In the genomic region with DNA sequence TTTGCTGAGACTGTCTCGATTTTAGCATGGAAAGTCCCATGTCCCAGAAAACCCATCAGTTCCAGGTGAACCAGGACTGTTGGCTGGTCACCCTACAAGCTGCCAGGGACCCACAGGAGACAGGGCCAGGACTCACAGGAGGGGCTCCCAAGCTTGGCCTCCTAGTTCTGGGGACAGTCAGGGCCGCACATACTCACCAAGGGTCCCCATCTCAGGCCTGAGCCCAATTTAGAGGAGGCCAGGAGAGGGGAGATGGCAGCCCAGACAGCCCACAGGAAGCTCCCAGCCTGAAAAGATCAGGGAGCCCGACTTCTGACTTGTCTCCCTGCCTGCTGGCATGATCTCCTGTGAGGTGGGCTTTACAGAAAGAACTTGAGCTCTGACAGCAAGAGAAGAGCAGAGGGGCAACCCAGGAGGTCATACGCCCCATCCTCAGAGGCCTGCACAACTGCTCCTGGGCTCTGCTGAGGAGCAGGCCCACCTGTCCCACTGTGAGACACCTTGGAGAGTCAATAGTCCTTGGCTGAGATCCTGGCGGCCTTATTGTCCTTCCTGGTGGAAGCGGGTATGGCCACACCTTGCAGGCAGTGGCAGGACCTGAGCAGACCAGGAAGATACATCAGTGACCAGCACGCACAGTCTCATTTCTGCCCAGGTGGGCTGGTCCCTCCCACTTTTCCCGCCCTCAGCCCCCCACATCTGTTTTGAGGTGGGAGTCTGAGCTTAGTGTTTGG, we compare ENCODE assay signal across 33 cellular contexts. TPM values are rescaled to one million over a fixed set of nuclear protein-coding genes. Genes with fewer than 3 reads are reported as not detected.
DNase-seq lines count a peak whose midpoint lies in the region; ATAC-seq and TF ChIP-seq lines count a peak whose summit lies in the region.
"Had no signal": no experiment of that assay in that cellular context is flagged by ENCODE, and none has a peak within 500 bp of the region (broad histone marks: within the 10 kb centered on the region; RNA-seq: fewer than 3 reads in every experiment).

No MANE protein-coding gene starts in this region.

- peak; percentile 44 for DNase-seq in activated CD8-positive, alpha-beta memory T cell treated with anti-CD3 and anti-CD28 coated beads for 24 hours
- DNase-seq in activated CD8-positive, alpha-beta memory T cell treated with anti-CD3 and anti-CD28 coated beads, Interleukin-2, amount 50 U/mL, for 48 hours, result no peak
- DNase-seq in NCI-H69 (lab: John Stamatoyannopoulos, UW), result peak; percentile 29
- peak in 1 of 2 experiments; percentile 36 for DNase-seq in mesothelial cell of epicardium (ENCODE audit: low spot score in 2 of 2, unreplicated experiment in 2 of 2)
- peak in 1 of 2 donors; percentile 2 for DNase-seq in tibial nerve (ENCODE audit: low spot score in 2 of 2)
- no peak for DNase-seq in psoas muscle
- DNase-seq: activated CD8-positive, alpha-beta T cell treated with anti-CD3 and anti-CD28 coated beads for 36 hours; cortex of kidney; DMS79; effector memory CD4-positive, alpha-beta T cell; GDM1; hypothalamus; left cardiac atrium; mesenchymal stem cell; NCI-H1092; NCI-H187; NCI-H2171; NCI-H524; SHP77; substantia nigra; upper lobe of right lung had no signal

- H3K4me1 Mint-ChIP-seq in mesothelial cell of epicardium, result peaks cover 43% of the 10 kb centered on the region
- H3K4me1 Mint-ChIP-seq: activated naive CD4-positive, alpha-beta T cell treated with anti-CD3 and anti-CD28 coated beads, Interleukin-2, amount 50 U/mL, for 24 hours; activated T-helper 17 cell treated with anti-CD3 and anti-CD28 coated beads, Interleukin-2, amount 50 U/mL, for 72 hours; CD14-positive monocyte; stimulated activated memory B cell treated with anti-CD40 and anti-IgM and Interleukin-4, amounts not matched to agents 10 μg/mL and 1 μg/mL and 100 μg/mL, for 72 hours had no signal

- intact Hi-C loops in psoas muscle (cut with DNase I), result no loop called here

- TF ChIP-seq POLR2A in tibial nerve (IDR thresholded peaks at IDR 0.05), result no peak

- no peaks in the 10 kb centered on the region for H3K27me3 ChIP-seq in tibial nerve
- peaks cover 0 to 5% (median 2%) of the 10 kb centered on the region in 3 donors for H3K27me3 ChIP-seq in psoas muscle (ENCODE audit: insufficient read depth in 3 of 3, low read length in 2 of 3)
- H3K27me3 ChIP-seq: upper lobe of right lung had no signal

- no peak overlapping the region for H3K4me3 Mint-ChIP-seq in mesothelial cell of epicardium
- H3K4me3 Mint-ChIP-seq: activated CD8-positive, alpha-beta T cell treated with anti-CD3 and anti-CD28 coated beads for 36 hours; activated naive CD4-positive, alpha-beta T cell treated with anti-CD3 and anti-CD28 coated beads, Interleukin-2, amount 50 U/mL, for 24 hours; activated T-helper 17 cell treated with anti-CD3 and anti-CD28 coated beads, Interleukin-2, amount 50 U/mL, for 72 hours; CD14-positive monocyte; IgD-negative memory B cell; stimulated activated memory B cell treated with anti-CD40 and anti-IgM and Interleukin-4, amounts not matched to agents 10 μg/mL and 1 μg/mL and 100 μg/mL, for 72 hours had no signal

- ATAC-seq in psoas muscle, result no peak
- no peak for ATAC-seq in HG03432 (IDR thresholded peaks at IDR 0.05; ENCODE audit: unreplicated experiment)
- ATAC-seq in GM19328 (IDR thresholded peaks at IDR 0.05; ENCODE audit: unreplicated experiment), result no peak
- ATAC-seq: activated CD8-positive, alpha-beta T cell treated with anti-CD3 and anti-CD28 coated beads for 36 hours; activated T-helper 17 cell treated with anti-CD3 and anti-CD28 coated beads, Interleukin-2, amount 50 U/mL, for 72 hours; left cardiac atrium; stimulated activated memory B cell treated with anti-CD40 and anti-IgM and Interleukin-4, amounts not matched to agents 10 μg/mL and 1 μg/mL and 100 μg/mL, for 72 hours; upper lobe of right lung had no signal

- no peak overlapping the region for H3K4me3 ChIP-seq in tibial nerve
- no peak overlapping the region for H3K4me3 ChIP-seq in psoas muscle
- H3K4me3 ChIP-seq: PC-9, upper lobe of right lung had no signal

- TF ChIP-seq EP300 in tibial nerve (IDR thresholded peaks at IDR 0.05), result no peak

- H3K36me3 Mint-ChIP-seq in mesothelial cell of epicardium, result no peaks in the 10 kb centered on the region
- H3K36me3 Mint-ChIP-seq: activated naive CD4-positive, alpha-beta T cell treated with anti-CD3 and anti-CD28 coated beads, Interleukin-2, amount 50 U/mL, for 24 hours; CD14-positive monocyte; IgD-negative memory B cell; stimulated activated memory B cell treated with anti-CD40 and anti-IgM and Interleukin-4, amounts not matched to agents 10 μg/mL and 1 μg/mL and 100 μg/mL, for 72 hours had no signal

- H3K27ac ChIP-seq in tibial nerve (peak overlapping the region in 3 of 4 donors; percentile 16 to 54 (median 44)), psoas muscle (no peak overlapping the region)
- H3K27ac ChIP-seq: epithelial cell of prostate, PC-9 had no signal

- H3K27ac Mint-ChIP-seq in mesothelial cell of epicardium, result peak overlapping the region; percentile 53
- H3K27ac Mint-ChIP-seq: activated CD8-positive, alpha-beta T cell treated with anti-CD3 and anti-CD28 coated beads for 36 hours; activated naive CD4-positive, alpha-beta T cell treated with anti-CD3 and anti-CD28 coated beads, Interleukin-2, amount 50 U/mL, for 24 hours; activated T-helper 17 cell treated with anti-CD3 and anti-CD28 coated beads, Interleukin-2, amount 50 U/mL, for 72 hours; CD14-positive monocyte; IgD-negative memory B cell; stimulated activated memory B cell treated with anti-CD40 and anti-IgM and Interleukin-4, amounts not matched to agents 10 μg/mL and 1 μg/mL and 100 μg/mL, for 72 hours had no signal

- TF ChIP-seq CTCF in mesothelial cell of epicardium (IDR thresholded peaks at IDR 0.05; ENCODE audit: unreplicated experiment) (no peak), tibial nerve (IDR thresholded peaks at IDR 0.05) (no peak), psoas muscle (IDR thresholded peaks at IDR 0.05) (no peak)

- H3K9me3 ChIP-seq in tibial nerve, result no peaks in the 10 kb centered on the region
- no peaks in the 10 kb centered on the region for H3K9me3 ChIP-seq in psoas muscle
- H3K9me3 ChIP-seq: upper lobe of right lung had no signal

- H3K36me3 ChIP-seq in tibial nerve (peaks cover 0 to 4% (median 0%) of the 10 kb centered on the region in 3 donors), psoas muscle (ENCODE audit: insufficient read depth in 1 of 2, low read depth in 1 of 2) (no peaks in the 10 kb centered on the region)
- H3K36me3 ChIP-seq: upper lobe of right lung had no signal

- H3K9me3 Mint-ChIP-seq in mesothelial cell of epicardium, result no peaks in the 10 kb centered on the region
- H3K9me3 Mint-ChIP-seq: activated CD8-positive, alpha-beta T cell treated with anti-CD3 and anti-CD28 coated beads for 36 hours; activated naive CD4-positive, alpha-beta T cell treated with anti-CD3 and anti-CD28 coated beads, Interleukin-2, amount 50 U/mL, for 24 hours; activated T-helper 17 cell treated with anti-CD3 and anti-CD28 coated beads, Interleukin-2, amount 50 U/mL, for 72 hours; CD14-positive monocyte; IgD-negative memory B cell; stimulated activated memory B cell treated with anti-CD40 and anti-IgM and Interleukin-4, amounts not matched to agents 10 μg/mL and 1 μg/mL and 100 μg/mL, for 72 hours had no signal

- H3K27me3 Mint-ChIP-seq in mesothelial cell of epicardium (ENCODE audit: low read depth), result peaks cover 6% of the 10 kb centered on the region
- H3K27me3 Mint-ChIP-seq: activated CD8-positive, alpha-beta T cell treated with anti-CD3 and anti-CD28 coated beads for 36 hours; activated naive CD4-positive, alpha-beta T cell treated with anti-CD3 and anti-CD28 coated beads, Interleukin-2, amount 50 U/mL, for 24 hours; IgD-negative memory B cell had no signal

- WGBS in tibial nerve, 2 donors, result 76 to 90% methylated on average over 7 of the region's 8 CpGs
- WGBS in psoas muscle, 3 donors, result 75 to 84% (median 84%) methylated on average over 8 of the region's 8 CpGs

- H3K4me1 ChIP-seq in tibial nerve (peaks cover 0 to 84% (median 26%) of the 10 kb centered on the region in 4 donors), psoas muscle (peaks cover 3% of the 10 kb centered on the region)

RNA-seq across cellular contexts. Expression of gene ISLR, which starts 2.5 kb away (rescaled TPM):
- total RNA-seq in mesothelial cell of epicardium (59.8 to 66.8 TPM (median 64.9 TPM) in 3 replicates), tibial nerve (100 to 1,000 TPM in 3 of 4 donors, 10 to 100 TPM in 1; 41.7 to 250 (median 164) TPM), psoas muscle (10 to 100 TPM in 2 of 4 donors, 1 to 10 TPM in 2; 2.6 to 18.0 (median 7.8) TPM)
- polyA plus RNA-seq in psoas muscle, result 1 to 10 TPM; 2.6 to 4.1 (median 4.1) TPM
- total RNA-seq: activated CD8-positive, alpha-beta T cell treated with anti-CD3 and anti-CD28 coated beads for 36 hours; activated T-helper 17 cell treated with anti-CD3 and anti-CD28 coated beads, Interleukin-2, amount 50 U/mL, for 72 hours; PC-9; pulmonary artery endothelial cell; T-helper 2 cell treated with Interferon-gamma antibody and Interleukin-4, amounts not matched to agents 100 ng/mL and 5 ng/mL, for 36 hours had no signal
- polyA plus RNA-seq: CD14-positive monocyte, IgD-negative memory B cell had no signal

RNA-seq across cellular contexts. Expression of gene STRA6, which starts 31.6 kb away (rescaled TPM):
- 101 to 114 TPM (median 111 TPM) in 3 replicates for total RNA-seq in mesothelial cell of epicardium
- total RNA-seq in tibial nerve, result 1 to 10 TPM in 1 of 4 donors, under 1 TPM in 1, not detected in 2; 0.39 to 1.9 TPM
- not detected for total RNA-seq in psoas muscle
- polyA plus RNA-seq in psoas muscle, result under 1 TPM in 1 of 3 donors, not detected in 2; 0.05 TPM
- total RNA-seq: activated T-helper 17 cell treated with anti-CD3 and anti-CD28 coated beads, Interleukin-2, amount 50 U/mL, for 72 hours; left cardiac atrium; pulmonary artery endothelial cell; T-helper 2 cell treated with Interferon-gamma antibody and Interleukin-4, amounts not matched to agents 100 ng/mL and 5 ng/mL, for 36 hours; upper lobe of right lung had no signal
- polyA plus RNA-seq: CD14-positive monocyte, IgD-negative memory B cell had no signal

RNA-seq across cellular contexts. Expression of gene ISLR2, which starts 40.6 kb away (rescaled TPM):
- total RNA-seq in mesothelial cell of epicardium (1.3 to 1.9 TPM (median 1.4 TPM) in 3 replicates), tibial nerve (1 to 10 TPM in 1 of 4 donors, under 1 TPM in 2, not detected in 1; 0.66 to 1.5 (median 0.98) TPM), psoas muscle (1 to 10 TPM; 1.1 to 2.2 (median 1.6) TPM)
- polyA plus RNA-seq in psoas muscle, result 1 to 10 TPM; 1.2 to 1.7 (median 1.4) TPM
- total RNA-seq: A172; activated CD8-positive, alpha-beta T cell treated with anti-CD3 and anti-CD28 coated beads for 36 hours; activated T-helper 17 cell treated with anti-CD3 and anti-CD28 coated beads, Interleukin-2, amount 50 U/mL, for 72 hours; pulmonary artery endothelial cell; T-helper 2 cell treated with Interferon-gamma antibody and Interleukin-4, amounts not matched to agents 100 ng/mL and 5 ng/mL, for 36 hours had no signal
- polyA plus RNA-seq: CD14-positive monocyte, IgD-negative memory B cell had no signal

Comparison
In these comparisons a context has a peak if more than half of its experiments do, and no peak if none do; other contexts are left out.
1. DNase-seq: peak in activated CD8-positive, alpha-beta memory T cell treated with anti-CD3 and anti-CD28 coated beads for 24 hours (single experiment) and NCI-H69 (single experiment); none in activated CD8-positive, alpha-beta memory T cell treated with anti-CD3 and anti-CD28 coated beads, Interleukin-2, amount 50 U/mL, for 48 hours (single experiment) and psoas muscle (0 of 2).
2. RNA of gene STRA6, which starts 31.6 kb away (total RNA-seq): 101 to 114 TPM in mesothelial cell of epicardium; 0.39 to 1.9 TPM in tibial nerve and not detected in psoas muscle; every median in the first group is over 10 times any median in the second.